In genomic region chr9:85425153-85425611, GRCh38 we compare ENCODE assay signal across 8 cellular contexts.
DNase-seq lines count a peak whose midpoint lies in the region; ATAC-seq and TF ChIP-seq lines count a peak whose summit lies in the region.

No MANE protein-coding gene starts in this region.

- no peaks in the 10 kb centered on the region for H3F3A ChIP-seq in smooth muscle cell (ENCODE audit: low read depth)

- no peaks in the 10 kb centered on the region for H3K9me3 ChIP-seq in smooth muscle cell (replicated peaks; ENCODE audit: low read depth)

- WGBS in smooth muscle cell (ENCODE audit: low lambda C conversion rate), result 13% methylated on average over 15 of the region's 15 CpGs

- H3K4me1 ChIP-seq in smooth muscle cell (ENCODE audit: low read depth), result no peaks in the 10 kb centered on the region

- H3K4me3 ChIP-seq in smooth muscle cell, result no peak overlapping the region

- H3K36me3 ChIP-seq in smooth muscle cell (ENCODE audit: low read depth), result no peaks in the 10 kb centered on the region

- peak overlapping the region; percentile 75 for H3K4me2 ChIP-seq in smooth muscle cell

- no peaks in the 10 kb centered on the region for H4K20me1 ChIP-seq in smooth muscle cell (ENCODE audit: low read depth)

- TF ChIP-seq CTCF in smooth muscle cell (IDR thresholded peaks at IDR 0.05; ENCODE audit: borderline replicate concordance, insufficient read depth, poor library complexity, severe bottlenecking), result peak; percentile 78

- ATAC-seq in HG03103 (IDR thresholded peaks at IDR 0.05; ENCODE audit: low read depth, unreplicated experiment), result peak; percentile 60

- no peaks in the 10 kb centered on the region for H3K79me2 ChIP-seq in smooth muscle cell (ENCODE audit: low read depth)

- H2AFZ ChIP-seq in smooth muscle cell (ENCODE audit: low read depth), result no peak overlapping the region

- DNase-seq in activated effector memory CD4-positive, alpha-beta T cell treated with anti-CD3 and anti-CD28 coated beads, Interleukin-2, amount 50 U/mL, for 16 hours, result peak; percentile 66
- DNase-seq in activated effector memory CD4-positive, alpha-beta T cell treated with Interleukin-2 at 50 U/mL for 16 hours, result no peak
- DNase-seq in NCI-H526 (lab: John Stamatoyannopoulos, UW) (peak; percentile 65 to 88), amniotic epithelial cell (ENCODE audit: low read depth) (peak; percentile 8), hippocampal formation (lab: John Stamatoyannopoulos, UW) (peak; percentile 22 to 50), smooth muscle cell (lab: John Stamatoyannopoulos, UW; ENCODE audit: unreplicated experiment) (peak; percentile 28)
- DNase-seq in central memory CD4-positive, alpha-beta T cell, result no peak

- no peak overlapping the region for H3K9ac ChIP-seq in smooth muscle cell (ENCODE audit: low read depth)

- H3K27me3 ChIP-seq in smooth muscle cell (ENCODE audit: low read depth), result peaks cover 5% of the 10 kb centered on the region

- H3K27ac ChIP-seq in smooth muscle cell (ENCODE audit: low read depth), result no peak overlapping the region

Comparison
In these comparisons a context has a peak if more than half of its experiments do, and no peak if none do; other contexts are left out.
1. DNase-seq: peak in activated effector memory CD4-positive, alpha-beta T cell treated with anti-CD3 and anti-CD28 coated beads, Interleukin-2, amount 50 U/mL, for 16 hours (single experiment), NCI-H526 (2 of 2), amniotic epithelial cell (single experiment), hippocampal formation (2 of 2) and smooth muscle cell (single experiment); none in activated effector memory CD4-positive, alpha-beta T cell treated with Interleukin-2 at 50 U/mL for 16 hours (single experiment) and central memory CD4-positive, alpha-beta T cell (single experiment).